In genomic region chr19:6587093-6587820, GRCh38 we compare ENCODE assay signal across 8 cellular contexts. TPM values are rescaled to one million over a fixed set of nuclear protein-coding genes. Genes with fewer than 3 reads are reported as not detected.
A peak's percentile ranks its signal among the peaks of the same experiment; 100 is the strongest.
DNase-seq lines count a peak whose midpoint lies in the region; ATAC-seq and TF ChIP-seq lines count a peak whose summit lies in the region.

No MANE protein-coding gene starts in this region.

- H3K27ac Mint-ChIP-seq in brain (peak overlapping the region in 1 of 5 experiments; percentile 3), nephron (no peak overlapping the region)

- H3K4me3 Mint-ChIP-seq in brain (peak overlapping the region; percentile 68 to 83 (median 76)), nephron (peak overlapping the region; percentile 5 to 61 (median 38))

- TF ChIP-seq POLR2A in GM10847 (IDR thresholded peaks at IDR 0.05; ENCODE audit: extremely low read depth, insufficient read length) = peak; percentile 20

- H3K36me3 Mint-ChIP-seq in brain (no peaks in the 10 kb centered on the region), nephron (ENCODE audit: low read depth) (no peaks in the 10 kb centered on the region)

- peaks cover 0 to 7% (median 3%) of the 10 kb centered on the region in 5 experiments for H3K9me3 Mint-ChIP-seq in brain
- no peaks in the 10 kb centered on the region for H3K9me3 Mint-ChIP-seq in nephron

- no peak for ATAC-seq in HG03097 (IDR thresholded peaks at IDR 0.05; ENCODE audit: low FRiP score, unreplicated experiment)
- no peak for ATAC-seq in GM21825 (IDR thresholded peaks at IDR 0.05; ENCODE audit: unreplicated experiment)

- TF ChIP-seq CTCF in brain (conservative IDR thresholded peaks at IDR 0.05) (no peak), nephron (IDR thresholded peaks at IDR 0.05; ENCODE audit: unreplicated experiment in 3 of 3) (no peak)

- H3K4me3 ChIP-seq in Jurkat, Clone E6-1 (ENCODE audit: low read length) = peak overlapping the region; percentile 45

- no peak for DNase-seq in Jurkat, Clone E6-1 (ENCODE audit: low read depth, low spot score)
- DNase-seq in SKM-1 treated with dmso at 0.1 percent for 144 hours (lab: John Stamatoyannopoulos, UW; ENCODE audit: unreplicated experiment) (no peak), AG20443 (ENCODE audit: low spot score) (no peak)

- H3K4me1 Mint-ChIP-seq in brain (peaks cover 43% of the 10 kb centered on the region), nephron (peaks cover 12% of the 10 kb centered on the region)

- H3K27me3 Mint-ChIP-seq in brain (peaks cover 71% of the 10 kb centered on the region), nephron (ENCODE audit: low read depth) (peaks cover 94% of the 10 kb centered on the region)

RNA-seq across cellular contexts. Expression of gene CD70, which starts 3.7 kb away (rescaled TPM):
- 7.2 TPM for polyA plus RNA-seq in Jurkat, Clone E6-1 (2012; ENCODE audit: insufficient read depth, insufficient read length)
- not detected for polyA plus RNA-seq in brain (ENCODE audit: insufficient read depth, low read depth, low replicate concordance)

RNA-seq across cellular contexts. Expression of gene TNFSF9, which starts 56.4 kb away (rescaled TPM):
- polyA plus RNA-seq in Jurkat, Clone E6-1 (2012; ENCODE audit: insufficient read depth, insufficient read length) = 6.3 TPM
- 1.2 TPM for polyA plus RNA-seq in brain (ENCODE audit: insufficient read depth, low read depth, low replicate concordance)
